9 cellular contexts compared by ENCODE assay signal in genomic region chr12:23354800-23355199, GRCh38.
"Had no signal": no experiment of that assay in that cellular context is flagged by ENCODE, and none has a peak within 500 bp of the region (broad histone marks: within the 10 kb centered on the region; RNA-seq: fewer than 3 reads in every experiment).

No MANE protein-coding gene starts in this region.

- H3K4me2 ChIP-seq: KMS-11 had no signal

- H3K36me3 ChIP-seq: HAP-1 had no signal

- H3K9me3 ChIP-seq: HAP-1 had no signal

- H3K4me3 ChIP-seq: HAP-1 had no signal

- H3K9ac ChIP-seq: KMS-11 had no signal

- ATAC-seq: HCT116 had no signal

- DNase-seq: GOT3, H7, IMR-90, Karpas-422, KBM-7 had no signal

- H3K27ac ChIP-seq: HL-60, KMS-11 had no signal

- H3K4me1 ChIP-seq: HAP-1 had no signal
